In genomic region chr5:135829681-135830383, GRCh38 we compare ENCODE assay signal across 8 cellular contexts. TPM values are rescaled to one million over a fixed set of nuclear protein-coding genes. Genes with fewer than 3 reads are reported as not detected.
DNase-seq lines count a peak whose midpoint lies in the region; ATAC-seq and TF ChIP-seq lines count a peak whose summit lies in the region.

No MANE protein-coding gene starts in this region.

- peak; percentile 38 for ATAC-seq in GM18519 (IDR thresholded peaks at IDR 0.05; ENCODE audit: low FRiP score, unreplicated experiment)

- no peaks in the 10 kb centered on the region for H3K4me1 ChIP-seq in BE2C

- TF ChIP-seq CTCF in BE2C (IDR thresholded peaks at IDR 0.05; ENCODE audit: low read depth, low read length) (peak; percentile 90), WI38 (IDR thresholded peaks at IDR 0.05; ENCODE audit: low read depth, low read length) (peak; percentile 83)

- no peak overlapping the region for H3K4me3 Mint-ChIP-seq in immature natural killer cell

- no peaks in the 10 kb centered on the region for H3K9me3 ChIP-seq in BE2C

- no peaks in the 10 kb centered on the region for H3K36me3 Mint-ChIP-seq in immature natural killer cell

- peaks cover 28% of the 10 kb centered on the region for H3K27me3 ChIP-seq in BE2C

- peak; percentile 78 for DNase-seq in BE2C
- peak; percentile 69 for DNase-seq in NCI-H2107 (lab: John Stamatoyannopoulos, UW)
- peak; percentile 48 for DNase-seq in fibroblast of peridontal ligament (ENCODE audit: extremely low read depth)
- peak in 41 of 56 donors; percentile 28 to 84 (median 54) for DNase-seq in nucleus accumbens (lab: John Stamatoyannopoulos, UW)
- DNase-seq in effector CD4-positive, alpha-beta T cell: no peak
- no peak for DNase-seq in immature natural killer cell

- peaks cover 0 to 3% of the 10 kb centered on the region in 2 donors for H3K4me1 Mint-ChIP-seq in immature natural killer cell

- peaks cover 7 to 14% (median 13%) of the 10 kb centered on the region in 3 donors for H3K27me3 Mint-ChIP-seq in immature natural killer cell (ENCODE audit: low read depth in 3 of 3)

- H3K36me3 ChIP-seq in BE2C: no peaks in the 10 kb centered on the region

- H3K9me3 Mint-ChIP-seq in immature natural killer cell: peaks cover 0 to 2% (median 0%) of the 10 kb centered on the region in 6 donors

- no peak overlapping the region for H3K27ac Mint-ChIP-seq in immature natural killer cell

- H3K4me3 ChIP-seq in BE2C (ENCODE audit: low read depth, low read length) (no peak overlapping the region), WI38 (ENCODE audit: low read depth, low read length) (no peak overlapping the region)

RNA-seq across cellular contexts. Expression of gene SLC25A48, which starts 4.6 kb away (rescaled TPM):
- polyA plus RNA-seq in BE2C (2012; ENCODE audit: insufficient read depth, insufficient read length, low read depth): not detected
- polyA plus RNA-seq in immature natural killer cell: not detected

Comparison
In these comparisons a context has a peak if more than half of its experiments do, and no peak if none do; other contexts are left out.
1. DNase-seq: peak in BE2C (single experiment), NCI-H2107 (single experiment), fibroblast of peridontal ligament (single experiment) and nucleus accumbens (41 of 56); none in effector CD4-positive, alpha-beta T cell (single experiment) and immature natural killer cell (0 of 3).